In the genomic region with DNA sequence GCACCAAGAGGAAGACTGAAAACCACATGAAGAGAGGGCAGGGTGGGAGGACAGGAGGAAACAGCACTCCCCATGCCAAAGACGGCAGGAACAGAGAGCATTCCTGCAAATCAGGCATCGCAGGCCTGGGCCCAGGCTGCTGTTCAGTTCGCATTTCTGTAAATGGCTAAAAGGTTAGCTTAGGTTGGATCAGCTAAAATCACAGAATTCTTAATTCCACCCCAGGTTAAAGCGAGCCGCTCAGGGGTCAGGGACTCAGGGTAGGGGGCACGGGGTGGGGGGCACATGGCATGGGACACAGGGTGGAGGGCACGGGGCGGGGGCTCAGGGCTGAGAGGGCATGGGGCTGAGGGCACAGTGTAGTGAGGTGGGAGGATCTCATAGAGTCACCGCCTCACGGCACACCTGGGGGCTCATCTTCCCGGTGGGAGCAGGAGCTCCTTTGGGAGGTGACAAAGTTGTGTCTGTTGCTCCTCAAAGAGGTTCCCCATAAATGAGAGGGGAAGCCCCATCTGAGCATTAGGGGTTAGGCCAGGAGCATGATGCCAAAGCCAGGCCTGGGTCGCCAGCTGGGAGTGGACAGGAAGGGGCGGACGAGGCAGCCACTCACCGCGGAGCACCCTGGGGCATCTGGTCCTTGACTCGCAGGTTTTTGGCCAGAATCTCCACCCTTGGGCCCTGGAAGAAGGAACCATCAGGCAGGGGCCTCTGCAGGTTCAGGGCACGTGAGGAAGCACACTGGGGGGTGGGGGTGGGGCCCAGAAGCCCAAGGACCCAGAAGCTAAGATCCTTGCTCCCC, we compare ENCODE assay signal across 15 cellular contexts.
DNase-seq lines count a peak whose midpoint lies in the region; ATAC-seq, FAIRE-seq and TF ChIP-seq lines count a peak whose summit lies in the region.
"Had no signal": no experiment of that assay in that cellular context is flagged by ENCODE, and none has a peak within 500 bp of the region (broad histone marks: within the 10 kb centered on the region; RNA-seq: fewer than 3 reads in every experiment).

No MANE protein-coding gene starts in this region.

- no peak overlapping the region for H4K91ac ChIP-seq in neuronal stem cell (ENCODE audit: low read depth, low read length, poor library complexity)

- in situ Hi-C loops in K562 (cut with MboI), result no loop called here

- peak; percentile 47 for ATAC-seq in activated CD4-positive, alpha-beta T cell treated with anti-CD3 and anti-CD28 coated beads for 36 hours
- ATAC-seq in RWPE2 (ENCODE audit: low read depth) (no peak), K562 (no peak), GM18861 (IDR thresholded peaks at IDR 0.05; ENCODE audit: unreplicated experiment) (no peak), GM18520 (IDR thresholded peaks at IDR 0.05; ENCODE audit: unreplicated experiment) (no peak)

- no peak overlapping the region for H3K23ac ChIP-seq in neuronal stem cell (ENCODE audit: low read depth, low read length, poor library complexity)

- peaks cover 1% of the 10 kb centered on the region for H3K79me1 ChIP-seq in neuronal stem cell (ENCODE audit: low read depth, low read length)

- TF ChIP-seq RAD21 in K562 (CRISPR knock-in tag; conservative IDR thresholded peaks at IDR 0.05 in 1 of 2, IDR thresholded peaks at IDR 0.05 in 1 of 2), result no peak

- H3K9ac ChIP-seq in K562 (ENCODE audit: insufficient read depth in 1 of 2, low read depth in 2 of 2, low read length in 2 of 2), result peak overlapping the region in 1 of 2 experiments; percentile 17; a peak in 1 of 4 replicates
- H3K9ac ChIP-seq in neuronal stem cell (ENCODE audit: low read depth, low read length, poor library complexity), result no peak overlapping the region
- H3K9ac ChIP-seq: KMS-11 had no signal

- H4K8ac ChIP-seq in neuronal stem cell (ENCODE audit: low read depth, low read length), result no peak overlapping the region

- POLR2A ChIA-PET in activated CD4-positive, alpha-beta T cell treated with anti-CD3 and anti-CD28 coated beads for 36 hours (lab: Charles Lee), result interaction anchor here (0.7 kb wide), 1 partner anchor 946 kb away, joined by 3 read pairs; no protein-coding TSS in a partner anchor
- POLR2A ChIA-PET in K562 (lab: Yijun Ruan, JAX), result interaction anchor here (0.7 kb wide), 1 partner anchor 478 kb away, joined by 4 read pairs; no protein-coding TSS in a partner anchor

- no peak overlapping the region for H2BK15ac ChIP-seq in neuronal stem cell (ENCODE audit: low read length)

- H3K4me3 Mint-ChIP-seq in activated CD4-positive, alpha-beta T cell treated with anti-CD3 and anti-CD28 coated beads for 36 hours, result no peak overlapping the region
- H3K4me3 Mint-ChIP-seq: HFFc6 had no signal

- no peaks in the 10 kb centered on the region for H3K79me2 ChIP-seq in K562 (ENCODE audit: control insufficient read depth, insufficient read depth, low read length)

- H3K36me3 Mint-ChIP-seq in activated CD4-positive, alpha-beta T cell treated with anti-CD3 and anti-CD28 coated beads for 36 hours (ENCODE audit: low read depth), result peaks cover 12% of the 10 kb centered on the region

- H3K9me3 ChIP-seq in RWPE2 (ENCODE audit: severe bottlenecking) (no peaks in the 10 kb centered on the region), K562 (replicated peaks; ENCODE audit: control insufficient read depth, insufficient read depth, low read depth, low read length) (no peaks in the 10 kb centered on the region), neuronal stem cell (replicated peaks in 1 of 2; ENCODE audit: control insufficient read depth in 2 of 2, insufficient read depth in 1 of 2, low read depth in 1 of 2, low read length in 2 of 2) (no peaks in the 10 kb centered on the region)
- H3K9me3 ChIP-seq: psoas muscle had no signal

- H3K27me3 Mint-ChIP-seq in activated CD4-positive, alpha-beta T cell treated with anti-CD3 and anti-CD28 coated beads for 36 hours, result no peaks in the 10 kb centered on the region

- H3K27ac Mint-ChIP-seq in activated CD4-positive, alpha-beta T cell treated with anti-CD3 and anti-CD28 coated beads for 36 hours, result peak overlapping the region; percentile 76
- H3K27ac Mint-ChIP-seq: HFFc6 had no signal

- 57% methylated on average over 14 of the region's 18 CpGs for WGBS in K562 (ENCODE audit: insufficient coverage, low coverage, missing lambda C conversion rate)
- WGBS in neuronal stem cell (ENCODE audit: extremely low coverage in 2 of 2, insufficient read length in 2 of 2, insufficient replicate concordance in 1 of 2), 2 donors, result no CpG with 5 or more reads among the region's 18 CpGs

- H2AFZ ChIP-seq in K562 (ENCODE audit: low read depth, low read length) (no peak overlapping the region), neuronal stem cell (ENCODE audit: low read length) (no peak overlapping the region)

- H3K36me3 ChIP-seq in RWPE2 (ENCODE audit: low read depth), result no peaks in the 10 kb centered on the region
- H3K36me3 ChIP-seq in K562 (ENCODE audit: control insufficient read depth, insufficient read depth, low read length), result 0 out of 3 replicates have a peak, but pooled peaks cover 2% of the 10 kb centered on the region
- peaks cover 3 to 91% of the 10 kb centered on the region in 2 donors for H3K36me3 ChIP-seq in neuronal stem cell (replicated peaks in 1 of 2; ENCODE audit: control insufficient read depth in 2 of 2, insufficient read depth in 2 of 2, low read length in 2 of 2)

- no peak overlapping the region for H2BK120ac ChIP-seq in neuronal stem cell (ENCODE audit: low read depth, low read length)

- no peak for DNase-seq in activated CD4-positive, alpha-beta T cell treated with anti-CD3 and anti-CD28 coated beads for 36 hours
- DNase-seq in activated CD4-positive, alpha-beta T cell treated with anti-CD3 and anti-CD28 coated beads for 1 hour, result no peak
- DNase-seq in RWPE2 (ENCODE audit: low spot score) (peak; percentile 83), K562 (ENCODE audit: extremely low read depth in 1 of 4, low spot score in 3 of 4) (no peak), neuronal stem cell (ENCODE audit: low spot score) (no peak), GDM1 (lab: John Stamatoyannopoulos, UW) (no peak)
- DNase-seq: HFFc6, NCI-H1436, NCI-H446, WERI-Rb-1 had no signal

- H3K14ac ChIP-seq in neuronal stem cell (ENCODE audit: low read length), result peak overlapping the region; percentile 28

- peak overlapping the region; percentile 58 for H2AK5ac ChIP-seq in neuronal stem cell (ENCODE audit: low read depth, low read length)

- no peak overlapping the region for H3K27ac ChIP-seq in RWPE2 (ENCODE audit: poor library complexity, severe bottlenecking)
- no peak overlapping the region for H3K27ac ChIP-seq in K562 (ENCODE audit: extremely low read depth, low read depth, low read length)
- H3K27ac ChIP-seq in neuronal stem cell (replicated peaks; ENCODE audit: low read length), result no peak overlapping the region
- H3K27ac ChIP-seq: KMS-11, psoas muscle, WERI-Rb-1 had no signal

- no peaks in the 10 kb centered on the region for H3K9me1 ChIP-seq in K562 (ENCODE audit: control insufficient read depth, insufficient read depth, low read length)

- H3K27me3 ChIP-seq in RWPE2 (ENCODE audit: insufficient read depth, poor library complexity, severe bottlenecking) (no peaks in the 10 kb centered on the region), K562 (ENCODE audit: control insufficient read depth in 2 of 2, insufficient read depth in 2 of 2, low read length in 2 of 2) (no peaks in the 10 kb centered on the region), neuronal stem cell (ENCODE audit: control insufficient read depth in 3 of 3, insufficient read depth in 3 of 3, low read depth in 1 of 3, low read length in 3 of 3) (no peaks in the 10 kb centered on the region)

- H3K4me1 ChIP-seq in RWPE2 (ENCODE audit: insufficient read depth, poor library complexity, severe bottlenecking) (no peaks in the 10 kb centered on the region), K562 (replicated peaks in 1 of 2; ENCODE audit: control insufficient read depth in 2 of 2, insufficient read depth in 2 of 2, low read length in 2 of 2) (peaks cover 0 to 20% of the 10 kb centered on the region in 2 experiments; a peak in 1 of 5 replicates), neuronal stem cell (ENCODE audit: control insufficient read depth in 2 of 2, insufficient read depth in 1 of 2, low read depth in 1 of 2, low read length in 2 of 2) (no peaks in the 10 kb centered on the region)
- H3K4me1 ChIP-seq: psoas muscle had no signal

- H2BK12ac ChIP-seq in neuronal stem cell (ENCODE audit: low read length), result no peak overlapping the region

- H3K4ac ChIP-seq in neuronal stem cell (ENCODE audit: low read length), result no peak overlapping the region

- TF ChIP-seq POLR2A in K562 (conservative IDR thresholded peaks at IDR 0.05), result no peak

- no TSS peak for BruUV-seq in K562 (replicated peaks; lab: Mats Ljungman, UMichigan)

- peak overlapping the region; percentile 21 for H3K18ac ChIP-seq in neuronal stem cell (ENCODE audit: low read length)

- H2BK5ac ChIP-seq in neuronal stem cell (ENCODE audit: low read length), result no peak overlapping the region

- H3K4me3 ChIP-seq in RWPE2 (ENCODE audit: severe bottlenecking), result no peak overlapping the region
- no peak overlapping the region for H3K4me3 ChIP-seq in K562
- no peak overlapping the region for H3K4me3 ChIP-seq in neuronal stem cell (ENCODE audit: low read length in 2 of 2)
- H3K4me3 ChIP-seq: psoas muscle had no signal

- intact Hi-C loops in activated CD4-positive, alpha-beta T cell treated with anti-CD3 and anti-CD28 coated beads for 36 hours (cut with DNase I, micrococcal nuclease), result loop anchor here in 1 of 2 experiments (10.0 kb wide), 1 partner anchor 1432 kb away; no protein-coding TSS in a partner anchor
- intact Hi-C loops in K562 (cut with micrococcal nuclease), result no loop called here

- no peak for TF ChIP-seq EP300 in K562 (IDR thresholded peaks at IDR 0.05; ENCODE audit: low read length)

- CTCF ChIA-PET in activated CD4-positive, alpha-beta T cell treated with anti-CD3 and anti-CD28 coated beads for 36 hours (lab: Charles Lee), result interaction anchor here (0.6 to 0.8 kb wide), 2 partner anchors 8 to 587 kb away, joined by 3 to 4 read pairs; no protein-coding TSS in a partner anchor
- CTCF ChIA-PET in K562 (lab: Yijun Ruan, JAX; ENCODE audit: low intra/inter-chr PET ratio), result interaction anchor here (0.5 kb wide), 1 partner anchor 376 kb away, joined by 3 read pairs; no protein-coding TSS in a partner anchor

- 0 out of 2 replicates have a peak, but pooled peaks cover 3% of the 10 kb centered on the region for H4K20me1 ChIP-seq in K562 (replicated peaks; ENCODE audit: control insufficient read depth, insufficient read depth, low read length)

- TF ChIP-seq CTCF in RWPE2 (IDR thresholded peaks at IDR 0.05; ENCODE audit: poor library complexity, severe bottlenecking), result no peak
- no peak for TF ChIP-seq CTCF in K562 (IDR thresholded peaks at IDR 0.05 in 2 of 3, conservative IDR thresholded peaks at IDR 0.05 in 1 of 3; ENCODE audit: insufficient read depth in 2 of 3, low read depth in 1 of 3, low read length in 3 of 3)

- H3K4me2 ChIP-seq in K562 (ENCODE audit: insufficient read depth, low read length) (no peak overlapping the region), neuronal stem cell (ENCODE audit: insufficient read depth, low read length, poor library complexity, severe bottlenecking) (no peak overlapping the region)
- H3K4me2 ChIP-seq: KMS-11 had no signal

- H3K4me1 Mint-ChIP-seq in activated CD4-positive, alpha-beta T cell treated with anti-CD3 and anti-CD28 coated beads for 36 hours, result peaks cover 10% of the 10 kb centered on the region

- H3K9me3 Mint-ChIP-seq in activated CD4-positive, alpha-beta T cell treated with anti-CD3 and anti-CD28 coated beads for 36 hours (ENCODE audit: low read depth), result no peaks in the 10 kb centered on the region
- H3K9me3 Mint-ChIP-seq: HFFc6 had no signal

- FAIRE-seq in K562 (lab: Jason Lieb, UNC), result no peak
- FAIRE-seq: astrocyte had no signal
